In genomic region chr16:27428035-27428785, GRCh38 we compare ENCODE assay signal across 7 cellular contexts. TPM values are rescaled to one million over a fixed set of nuclear protein-coding genes. Genes with fewer than 3 reads are reported as not detected.
A peak's percentile ranks its signal among the peaks of the same experiment; 100 is the strongest.
DNase-seq lines count a peak whose midpoint lies in the region; ATAC-seq and TF ChIP-seq lines count a peak whose summit lies in the region.

No MANE protein-coding gene starts in this region.

- H2AFZ ChIP-seq in neuronal stem cell (ENCODE audit: low read length): no peak overlapping the region

- no peak overlapping the region for H3K18ac ChIP-seq in neuronal stem cell (ENCODE audit: low read length)

- CTCF ChIA-PET in HEK293 (lab: Yijun Ruan, JAX): interaction anchor here (0.7 to 1.0 kb wide), 2 partner anchors 16 to 250 kb away, joined by 3 to 4 read pairs; no protein-coding TSS in a partner anchor

- H2BK15ac ChIP-seq in neuronal stem cell (ENCODE audit: low read length): no peak overlapping the region

- H2AK5ac ChIP-seq in neuronal stem cell (ENCODE audit: low read depth, low read length): no peak overlapping the region

- no peaks in the 10 kb centered on the region for H3K79me1 ChIP-seq in neuronal stem cell (ENCODE audit: low read depth, low read length)

- DNase-seq in GM06990 (ENCODE audit: extremely low read depth, insufficient read length) (no peak), NCI-H2029 treated with DMSO at 0.1 percent for 48 hours (lab: John Stamatoyannopoulos, UW) (no peak), neuronal stem cell (ENCODE audit: low spot score) (no peak)
- no peak for DNase-seq in naive thymus-derived CD8-positive, alpha-beta T cell

- H3K4me3 ChIP-seq in GM06990 (replicated peaks; ENCODE audit: low read depth, low read length): peak overlapping the region; percentile 78
- H3K4me3 ChIP-seq in HEK293 (ENCODE audit: low read depth, low read length): no peak overlapping the region
- H3K4me3 ChIP-seq in neuronal stem cell (ENCODE audit: low read length in 2 of 2): no peak overlapping the region

- no peak for ATAC-seq in naive thymus-derived CD8-positive, alpha-beta T cell
- ATAC-seq in GM19395 (IDR thresholded peaks at IDR 0.05; ENCODE audit: unreplicated experiment): no peak

- H3K27ac ChIP-seq in HEK293 (ENCODE audit: extremely low read depth, low read depth, low read length): no peak overlapping the region
- H3K27ac ChIP-seq in neuronal stem cell (replicated peaks; ENCODE audit: low read length): no peak overlapping the region

- no peaks in the 10 kb centered on the region for H3K9me3 Mint-ChIP-seq in activated naive CD8-positive, alpha-beta T cell (ENCODE audit: low read depth)
- peaks cover 0 to 5% (median 0%) of the 10 kb centered on the region in 9 donors for H3K9me3 Mint-ChIP-seq in naive thymus-derived CD8-positive, alpha-beta T cell

- no peak overlapping the region for H3K14ac ChIP-seq in neuronal stem cell (ENCODE audit: low read length)

- H3K4me1 Mint-ChIP-seq in activated naive CD8-positive, alpha-beta T cell (ENCODE audit: low read depth): peaks cover 70% of the 10 kb centered on the region
- peaks cover 23 to 89% (median 63%) of the 10 kb centered on the region in 4 donors for H3K4me1 Mint-ChIP-seq in naive thymus-derived CD8-positive, alpha-beta T cell

- POLR2A ChIA-PET in HEK293 (lab: Yijun Ruan, JAX): no interaction called here
- POLR2A ChIA-PET in naive thymus-derived CD8-positive, alpha-beta T cell (lab: Charles Lee): interaction anchor here (3.9 kb wide), 1 partner anchor 25 kb away, joined by 23 read pairs; the partner anchor contains the start of gene IL21R

- H3K27me3 ChIP-seq in GM06990 (replicated peaks; ENCODE audit: control insufficient read depth, insufficient read depth, low read length) (no peaks in the 10 kb centered on the region), neuronal stem cell (ENCODE audit: control insufficient read depth in 3 of 3, insufficient read depth in 3 of 3, low read depth in 1 of 3, low read length in 3 of 3) (no peaks in the 10 kb centered on the region)

- no peaks in the 10 kb centered on the region for H3K27me3 Mint-ChIP-seq in activated naive CD8-positive, alpha-beta T cell
- no peaks in the 10 kb centered on the region for H3K27me3 Mint-ChIP-seq in naive thymus-derived CD8-positive, alpha-beta T cell

- peak overlapping the region; percentile 28 for H3K27ac Mint-ChIP-seq in activated naive CD8-positive, alpha-beta T cell
- H3K27ac Mint-ChIP-seq in naive thymus-derived CD8-positive, alpha-beta T cell: peak overlapping the region in 6 of 10 donors; percentile 14 to 75 (median 42)

- H3K4ac ChIP-seq in neuronal stem cell (ENCODE audit: low read length): no peak overlapping the region

- TF ChIP-seq CTCF in GM06990 (IDR thresholded peaks at IDR 0.05; ENCODE audit: insufficient read depth, low read length, poor library complexity, severe bottlenecking) (peak; percentile 62), HEK293 (tag by site-specific recombination; IDR thresholded peaks at IDR 0.05) (no peak)

- H3K4me1 ChIP-seq in HEK293 (ENCODE audit: control insufficient read depth, insufficient read depth, low read length) (no peaks in the 10 kb centered on the region), neuronal stem cell (ENCODE audit: control insufficient read depth in 2 of 2, insufficient read depth in 1 of 2, low read depth in 1 of 2, low read length in 2 of 2) (no peaks in the 10 kb centered on the region)

- H3K4me2 ChIP-seq in neuronal stem cell (ENCODE audit: insufficient read depth, low read length, poor library complexity, severe bottlenecking): no peak overlapping the region

- no peak overlapping the region for H2BK120ac ChIP-seq in neuronal stem cell (ENCODE audit: low read depth, low read length)

- peaks cover 29% of the 10 kb centered on the region for H3K36me3 ChIP-seq in GM06990 (ENCODE audit: control insufficient read depth, insufficient read depth, low read length)
- no peaks in the 10 kb centered on the region for H3K36me3 ChIP-seq in HEK293 (ENCODE audit: control insufficient read depth in 2 of 2, insufficient read depth in 1 of 2, low read length in 2 of 2)
- H3K36me3 ChIP-seq in neuronal stem cell (replicated peaks in 1 of 2; ENCODE audit: control insufficient read depth in 2 of 2, insufficient read depth in 2 of 2, low read length in 2 of 2): no peaks in the 10 kb centered on the region

- H4K8ac ChIP-seq in neuronal stem cell (ENCODE audit: low read depth, low read length): no peak overlapping the region

- H3K9ac ChIP-seq in neuronal stem cell (ENCODE audit: low read depth, low read length, poor library complexity): no peak overlapping the region

- no peak overlapping the region for H2BK12ac ChIP-seq in neuronal stem cell (ENCODE audit: low read length)

- no CpG with 5 or more reads among the region's 4 CpGs for WGBS in neuronal stem cell (ENCODE audit: extremely low coverage in 2 of 2, insufficient read length in 2 of 2, insufficient replicate concordance in 1 of 2), 2 donors

- no peak overlapping the region for H4K91ac ChIP-seq in neuronal stem cell (ENCODE audit: low read depth, low read length, poor library complexity)

- H2BK5ac ChIP-seq in neuronal stem cell (ENCODE audit: low read length): no peak overlapping the region

- H3K9me3 ChIP-seq in HEK293 (ENCODE audit: control insufficient read depth, insufficient read depth, low read depth, low read length): no peaks in the 10 kb centered on the region
- H3K9me3 ChIP-seq in neuronal stem cell (replicated peaks in 1 of 2; ENCODE audit: control insufficient read depth in 2 of 2, insufficient read depth in 1 of 2, low read depth in 1 of 2, low read length in 2 of 2): no peaks in the 10 kb centered on the region

- H3K36me3 Mint-ChIP-seq in activated naive CD8-positive, alpha-beta T cell: peaks cover 17% of the 10 kb centered on the region
- H3K36me3 Mint-ChIP-seq in naive thymus-derived CD8-positive, alpha-beta T cell: peaks cover 3 to 51% (median 18%) of the 10 kb centered on the region in 3 donors

- no peak overlapping the region for H3K23ac ChIP-seq in neuronal stem cell (ENCODE audit: low read depth, low read length, poor library complexity)

- H3K4me3 Mint-ChIP-seq in activated naive CD8-positive, alpha-beta T cell: no peak overlapping the region
- no peak overlapping the region for H3K4me3 Mint-ChIP-seq in naive thymus-derived CD8-positive, alpha-beta T cell

TF ChIP-seq in HEK293, 187 proteins besides CTCF, POLR2A, EP300 and RAD21:
- TF ChIP-seq HOXA7 (CRISPR knock-in tag; IDR thresholded peaks at IDR 0.05; ENCODE audit: borderline replicate concordance) (no peak), ZNF768 (tag by site-specific recombination; IDR thresholded peaks at IDR 0.05) (0 out of 2 replicates have a peak, but pooled peaks have one; percentile 15)

RNA-seq across cellular contexts. Expression of gene IL21R, which starts 26.2 kb away (rescaled TPM):
- 10 to 100 TPM; 29.3 to 29.4 TPM for total RNA-seq in naive thymus-derived CD8-positive, alpha-beta T cell
- 10 to 100 TPM; 26.5 to 47.1 (median 33.9) TPM for polyA plus RNA-seq in naive thymus-derived CD8-positive, alpha-beta T cell
- polyA plus RNA-seq in neuronal stem cell (2013, experiment 1 of 2): 0.13 TPM
- polyA plus RNA-seq in neuronal stem cell (2013, experiment 2 of 2): 0.14 TPM
